6 cellular contexts compared by ENCODE assay signal in genomic region chr5:69450527-69450926, GRCh38. TPM values are rescaled to one million over a fixed set of nuclear protein-coding genes. Genes with fewer than 3 reads are reported as not detected.
A peak's percentile ranks its signal among the peaks of the same experiment; 100 is the strongest.
DNase-seq lines count a peak whose midpoint lies in the region; ATAC-seq and TF ChIP-seq lines count a peak whose summit lies in the region.
"Not testable (repeated sequence)": the region's sequence is repeated elsewhere in the genome, so short reads cannot be mapped to it uniquely, and the experiment has no call there.

No MANE protein-coding gene starts in this region.

- POLR2A ChIA-PET in PC-3 (lab: Charles Lee; ENCODE audit: unreplicated experiment), result not testable (repeated sequence)

- H3K9me2 ChIP-seq in PC-3 (replicated peaks; ENCODE audit: low read length), result not testable (repeated sequence)

- not testable (repeated sequence) for ATAC-seq in PC-3, left lobe of liver

- peaks cover 12% of the 10 kb centered on the region for H3K4me1 Mint-ChIP-seq in endodermal cell

- intact Hi-C loops in PC-3 (cut with micrococcal nuclease), result loop anchor here (5.0 kb wide), 1 partner anchor 42 kb away; the partner anchor contains the start of gene OCLN

- H3K9me3 Mint-ChIP-seq in endodermal cell, result not testable (repeated sequence)

- not testable (repeated sequence) for H3K36me3 Mint-ChIP-seq in endodermal cell (ENCODE audit: low read depth)

- H3F3A ChIP-seq in PC-3 (ENCODE audit: low read length, unreplicated experiment), result not testable (repeated sequence)

- CTCF ChIA-PET in PC-3 (lab: Charles Lee), result not testable (repeated sequence)

- TF ChIP-seq CTCF in PC-3 (conservative IDR thresholded peaks at IDR 0.05; ENCODE audit: low read depth, low read length); VCaP (conservative IDR thresholded peaks at IDR 0.05); brain microvascular endothelial cell (IDR thresholded peaks at IDR 0.05; ENCODE audit: low read depth, low read length, missing control alignments); endodermal cell (conservative IDR thresholded peaks at IDR 0.05); osteoblast (IDR thresholded peaks at IDR 0.05; ENCODE audit: extremely low read depth, low read depth, low read length): not testable (repeated sequence)

- H3K4me2 ChIP-seq in PC-3 (ENCODE audit: low read length) (0 out of 2 replicates have a peak overlapping the region, but pooled peaks have one; percentile 11), osteoblast (ENCODE audit: insufficient read depth, low read length) (peak overlapping the region; percentile 3)

- H3K27ac ChIP-seq in PC-3 (ENCODE audit: low read length) (peak overlapping the region; percentile 91), VCaP (peak overlapping the region; percentile 89; the same call in 1 of the 2 replicates), brain microvascular endothelial cell (peak overlapping the region; percentile 41)
- H3K27ac ChIP-seq in endodermal cell (ENCODE audit: low read depth, low read length); osteoblast (ENCODE audit: low read depth, low read length): not testable (repeated sequence)

- 93 to 95% methylated on average over 6 to 8 of the region's 8 CpGs for WGBS in endodermal cell (ENCODE audit: insufficient coverage in 1 of 2, insufficient read length in 1 of 2), 2 experiments

- H2AFZ ChIP-seq in PC-3 (ENCODE audit: low read length); osteoblast (ENCODE audit: low read length): not testable (repeated sequence)

- not testable (repeated sequence) for H3K27me3 Mint-ChIP-seq in endodermal cell (ENCODE audit: insufficient read depth)

- H3K4me3 Mint-ChIP-seq in endodermal cell, result not testable (repeated sequence)

- in situ Hi-C loops in brain microvascular endothelial cell (cut with HindIII; ENCODE audit: low pct_ligation_motif_present, low sequenced_read_pairs), result not testable (repeated sequence)

- H3K9me3 ChIP-seq in PC-3 (ENCODE audit: low read length); endodermal cell (ENCODE audit: control insufficient read depth, low read length); osteoblast (ENCODE audit: low read depth, low read length): not testable (repeated sequence)

- not testable (repeated sequence) for H3K9ac ChIP-seq in PC-3 (ENCODE audit: low read length); endodermal cell (ENCODE audit: extremely low read depth, low read length, poor library complexity, severe bottlenecking)

- H3K4me1 ChIP-seq in PC-3 (ENCODE audit: insufficient read depth, low read length), result peaks cover 18% of the 10 kb centered on the region
- not testable (repeated sequence) for H3K4me1 ChIP-seq in endodermal cell (ENCODE audit: control insufficient read depth, insufficient read depth, low read length); osteoblast (ENCODE audit: insufficient read depth, low read length)

- H3K36me3 ChIP-seq in PC-3 (ENCODE audit: low read depth, low read length); brain microvascular endothelial cell (replicated peaks); endodermal cell (ENCODE audit: control insufficient read depth, insufficient read depth, low read length); osteoblast (ENCODE audit: insufficient read depth, low read length): not testable (repeated sequence)

- not testable (repeated sequence) for H3K27ac Mint-ChIP-seq in endodermal cell

- not testable (repeated sequence) for H3K79me2 ChIP-seq in PC-3 (ENCODE audit: low read length); osteoblast (ENCODE audit: insufficient read depth, low read length)

- not testable (repeated sequence) for H4K20me1 ChIP-seq in PC-3 (ENCODE audit: low read length); osteoblast (ENCODE audit: insufficient read depth, low read length)

- not testable (repeated sequence) for DNase-seq in PC-3; brain microvascular endothelial cell; osteoblast (ENCODE audit: insufficient read length, low spot score, missing footprints)
- DNase-seq in endodermal cell (peak; percentile 6), left lobe of liver (ENCODE audit: low spot score) (peak; percentile 54)

- not testable (repeated sequence) for H3K27me3 ChIP-seq in PC-3 (ENCODE audit: low read length); brain microvascular endothelial cell (replicated peaks); endodermal cell (ENCODE audit: control insufficient read depth, insufficient read depth, low read length, poor library complexity, severe bottlenecking); osteoblast (ENCODE audit: insufficient read depth, low read length)

- not testable (repeated sequence) for H3K4me3 ChIP-seq in PC-3 (ENCODE audit: low read length); brain microvascular endothelial cell (ENCODE audit: low read depth, low read length); endodermal cell (ENCODE audit: low read length); osteoblast (ENCODE audit: insufficient read depth, low read length)

- BruUV-seq in PC-3 (replicated peaks; lab: Mats Ljungman, UMichigan), result not testable (repeated sequence)

RNA-seq across cellular contexts. Expression of gene MARVELD2, which starts 35.6 kb away (rescaled TPM):
- 12.5 and 15.4 TPM in 2 replicates for total RNA-seq in PC-3 (2014; rRNA removed)
- 10 to 100 TPM; 30.5 to 38.0 TPM for total RNA-seq in endodermal cell
- 3.9 TPM for polyA plus RNA-seq in endodermal cell (2013, experiment 1 of 2)
- 4.1 TPM for polyA plus RNA-seq in endodermal cell (2013, experiment 2 of 2)
- total RNA-seq in left lobe of liver, result 29.7 TPM
- 7.7 and 9.4 TPM in 2 replicates for total RNA-seq in osteoblast

RNA-seq across cellular contexts. Expression of gene OCLN, which starts 42.1 kb away (rescaled TPM):
- total RNA-seq in PC-3 (2014; rRNA removed), result 35.4 and 45.2 TPM in 2 replicates
- total RNA-seq in endodermal cell, result 100 to 1,000 TPM; 117 to 124 TPM
- 22.9 TPM for polyA plus RNA-seq in endodermal cell (2013, experiment 1 of 2)
- 22.1 TPM for polyA plus RNA-seq in endodermal cell (2013, experiment 2 of 2)
- total RNA-seq in left lobe of liver, result 27.3 TPM
- total RNA-seq in osteoblast, result 4.0 and 6.2 TPM in 2 replicates
